Comparison of ENCODE assay signal across 2 cellular contexts in the genomic region with DNA sequence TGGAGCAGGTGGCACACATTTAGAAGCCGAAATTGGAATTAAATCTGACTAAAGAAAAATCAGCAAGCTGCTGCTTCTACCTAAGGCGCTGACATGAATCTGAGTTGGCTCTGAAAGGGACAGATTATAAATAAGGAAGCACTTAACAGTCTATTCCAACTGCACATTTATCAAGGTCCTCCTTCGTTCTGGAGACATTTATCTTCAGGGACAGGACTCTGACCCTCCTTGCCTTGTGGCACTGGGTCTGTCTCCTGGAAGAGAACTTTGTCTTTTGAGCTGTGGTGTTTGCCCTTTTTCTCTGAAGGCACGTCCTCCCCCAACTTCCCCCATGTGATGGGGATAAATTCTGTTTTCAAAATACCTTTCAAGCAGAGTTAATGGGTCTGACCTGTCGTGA.
TF ChIP-seq lines count a peak whose summit lies in the region.

No MANE protein-coding gene starts in this region.

TF ChIP-seq in GM23338, 12 proteins besides CTCF, POLR2A, EP300 and RAD21 (continues in another document):
- TF ChIP-seq ZNF331 (CRISPR knock-in tag; IDR thresholded peaks at IDR 0.05; ENCODE audit: low read depth) = no peak
- no peak for TF ChIP-seq JUNB (IDR thresholded peaks at IDR 0.05; ENCODE audit: unreplicated experiment)
- TF ChIP-seq, protein P1, sequence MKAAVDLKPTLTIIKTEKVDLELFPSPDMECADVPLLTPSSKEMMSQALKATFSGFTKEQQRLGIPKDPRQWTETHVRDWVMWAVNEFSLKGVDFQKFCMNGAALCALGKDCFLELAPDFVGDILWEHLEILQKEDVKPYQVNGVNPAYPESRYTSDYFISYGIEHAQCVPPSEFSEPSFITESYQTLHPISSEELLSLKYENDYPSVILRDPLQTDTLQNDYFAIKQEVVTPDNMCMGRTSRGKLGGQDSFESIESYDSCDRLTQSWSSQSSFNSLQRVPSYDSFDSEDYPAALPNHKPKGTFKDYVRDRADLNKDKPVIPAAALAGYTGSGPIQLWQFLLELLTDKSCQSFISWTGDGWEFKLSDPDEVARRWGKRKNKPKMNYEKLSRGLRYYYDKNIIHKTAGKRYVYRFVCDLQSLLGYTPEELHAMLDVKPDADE (IDR thresholded peaks at IDR 0.05) = no peak
- TF ChIP-seq REST (IDR thresholded peaks at IDR 0.05; ENCODE audit: unreplicated experiment) = no peak
- no peak for TF ChIP-seq ZNF114 (CRISPR knock-in tag; IDR thresholded peaks at IDR 0.05)
- TF ChIP-seq, protein P2, sequence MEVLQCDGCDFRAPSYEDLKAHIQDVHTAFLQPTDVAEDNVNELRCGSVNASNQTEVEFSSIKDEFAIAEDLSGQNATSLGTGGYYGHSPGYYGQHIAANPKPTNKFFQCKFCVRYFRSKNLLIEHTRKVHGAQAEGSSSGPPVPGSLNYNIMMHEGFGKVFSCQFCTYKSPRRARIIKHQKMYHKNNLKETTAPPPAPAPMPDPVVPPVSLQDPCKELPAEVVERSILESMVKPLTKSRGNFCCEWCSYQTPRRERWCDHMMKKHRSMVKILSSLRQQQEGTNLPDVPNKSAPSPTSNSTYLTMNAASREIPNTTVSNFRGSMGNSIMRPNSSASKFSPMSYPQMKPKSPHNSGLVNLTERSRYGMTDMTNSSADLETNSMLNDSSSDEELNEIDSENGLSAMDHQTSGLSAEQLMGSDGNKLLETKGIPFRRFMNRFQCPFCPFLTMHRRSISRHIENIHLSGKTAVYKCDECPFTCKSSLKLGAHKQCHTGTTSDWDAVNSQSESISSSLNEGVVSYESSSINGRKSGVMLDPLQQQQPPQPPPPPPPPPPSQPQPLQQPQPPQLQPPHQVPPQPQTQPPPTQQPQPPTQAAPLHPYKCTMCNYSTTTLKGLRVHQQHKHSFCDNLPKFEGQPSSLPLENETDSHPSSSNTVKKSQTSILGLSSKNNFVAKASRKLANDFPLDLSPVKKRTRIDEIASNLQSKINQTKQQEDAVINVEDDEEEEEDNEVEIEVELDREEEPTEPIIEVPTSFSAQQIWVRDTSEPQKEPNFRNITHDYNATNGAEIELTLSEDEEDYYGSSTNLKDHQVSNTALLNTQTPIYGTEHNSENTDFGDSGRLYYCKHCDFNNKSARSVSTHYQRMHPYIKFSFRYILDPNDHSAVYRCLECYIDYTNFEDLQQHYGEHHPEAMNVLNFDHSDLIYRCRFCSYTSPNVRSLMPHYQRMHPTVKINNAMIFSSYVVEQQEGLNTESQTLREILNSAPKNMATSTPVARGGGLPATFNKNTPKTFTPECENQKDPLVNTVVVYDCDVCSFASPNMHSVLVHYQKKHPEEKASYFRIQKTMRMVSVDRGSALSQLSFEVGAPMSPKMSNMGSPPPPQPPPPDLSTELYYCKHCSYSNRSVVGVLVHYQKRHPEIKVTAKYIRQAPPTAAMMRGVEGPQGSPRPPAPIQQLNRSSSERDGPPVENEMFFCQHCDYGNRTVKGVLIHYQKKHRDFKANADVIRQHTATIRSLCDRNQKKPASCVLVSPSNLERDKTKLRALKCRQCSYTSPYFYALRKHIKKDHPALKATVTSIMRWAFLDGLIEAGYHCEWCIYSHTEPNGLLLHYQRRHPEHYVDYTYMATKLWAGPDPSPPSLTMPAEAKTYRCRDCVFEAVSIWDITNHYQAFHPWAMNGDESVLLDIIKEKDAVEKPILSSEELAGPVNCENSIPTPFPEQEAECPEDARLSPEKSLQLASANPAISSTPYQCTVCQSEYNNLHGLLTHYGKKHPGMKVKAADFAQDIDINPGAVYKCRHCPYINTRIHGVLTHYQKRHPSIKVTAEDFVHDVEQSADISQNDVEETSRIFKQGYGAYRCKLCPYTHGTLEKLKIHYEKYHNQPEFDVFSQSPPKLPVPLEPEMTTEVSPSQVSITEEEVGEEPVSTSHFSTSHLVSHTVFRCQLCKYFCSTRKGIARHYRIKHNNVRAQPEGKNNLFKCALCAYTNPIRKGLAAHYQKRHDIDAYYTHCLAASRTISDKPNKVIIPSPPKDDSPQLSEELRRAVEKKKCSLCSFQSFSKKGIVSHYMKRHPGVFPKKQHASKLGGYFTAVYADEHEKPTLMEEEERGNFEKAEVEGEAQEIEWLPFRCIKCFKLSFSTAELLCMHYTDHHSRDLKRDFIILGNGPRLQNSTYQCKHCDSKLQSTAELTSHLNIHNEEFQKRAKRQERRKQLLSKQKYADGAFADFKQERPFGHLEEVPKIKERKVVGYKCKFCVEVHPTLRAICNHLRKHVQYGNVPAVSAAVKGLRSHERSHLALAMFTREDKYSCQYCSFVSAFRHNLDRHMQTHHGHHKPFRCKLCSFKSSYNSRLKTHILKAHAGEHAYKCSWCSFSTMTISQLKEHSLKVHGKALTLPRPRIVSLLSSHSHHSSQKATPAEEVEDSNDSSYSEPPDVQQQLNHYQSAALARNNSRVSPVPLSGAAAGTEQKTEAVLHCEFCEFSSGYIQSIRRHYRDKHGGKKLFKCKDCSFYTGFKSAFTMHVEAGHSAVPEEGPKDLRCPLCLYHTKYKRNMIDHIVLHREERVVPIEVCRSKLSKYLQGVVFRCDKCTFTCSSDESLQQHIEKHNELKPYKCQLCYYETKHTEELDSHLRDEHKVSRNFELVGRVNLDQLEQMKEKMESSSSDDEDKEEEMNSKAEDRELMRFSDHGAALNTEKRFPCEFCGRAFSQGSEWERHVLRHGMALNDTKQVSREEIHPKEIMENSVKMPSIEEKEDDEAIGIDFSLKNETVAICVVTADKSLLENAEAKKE (CRISPR knock-in tag; IDR thresholded peaks at IDR 0.05) = no peak
- no peak for TF ChIP-seq NANOG (IDR thresholded peaks at IDR 0.05; ENCODE audit: borderline replicate concordance)
- TF ChIP-seq EZH2 (IDR thresholded peaks at IDR 0.05; ENCODE audit: low read depth, unreplicated experiment) = no peak
- no peak for TF ChIP-seq POLR2AphosphoS5 (IDR thresholded peaks at IDR 0.05; ENCODE audit: low read depth)
- TF ChIP-seq CREB1 (CRISPR knock-in tag; IDR thresholded peaks at IDR 0.05; ENCODE audit: low read depth) = no peak

TF ChIP-seq in H1, 55 proteins besides CTCF, POLR2A, EP300 and RAD21:
- TF ChIP-seq BCL11A (IDR thresholded peaks at IDR 0.05; ENCODE audit: low read depth in 2 of 2, low read length in 2 of 2) (no peak), RNF2 (IDR thresholded peaks at IDR 0.05; ENCODE audit: borderline replicate concordance, low read depth, low read length, missing control alignments, poor library complexity, severe bottlenecking) (no peak), ASH2L (IDR thresholded peaks at IDR 0.05; ENCODE audit: low read length) (no peak), TBP (IDR thresholded peaks at IDR 0.05; ENCODE audit: low read depth, low read length) (no peak), GABPA (IDR thresholded peaks at IDR 0.05; ENCODE audit: borderline replicate concordance, insufficient read depth, low read length) (no peak), RFX5 (IDR thresholded peaks at IDR 0.05; ENCODE audit: borderline replicate concordance, low read depth, low read length) (no peak), RBBP5 (IDR thresholded peaks at IDR 0.05; ENCODE audit: borderline replicate concordance, low read depth, low read length) (no peak), RXRA (IDR thresholded peaks at IDR 0.05; ENCODE audit: insufficient read depth, low read depth, low read length) (no peak), CREB1 (IDR thresholded peaks at IDR 0.05) (no peak), CEBPB (IDR thresholded peaks at IDR 0.05; ENCODE audit: low read depth, low read length) (no peak), CHD1 (IDR thresholded peaks at IDR 0.05; ENCODE audit: low read depth, low read length) (no peak)
